Comparison of ENCODE assay signal across 1 cellular context in the genomic region with DNA sequence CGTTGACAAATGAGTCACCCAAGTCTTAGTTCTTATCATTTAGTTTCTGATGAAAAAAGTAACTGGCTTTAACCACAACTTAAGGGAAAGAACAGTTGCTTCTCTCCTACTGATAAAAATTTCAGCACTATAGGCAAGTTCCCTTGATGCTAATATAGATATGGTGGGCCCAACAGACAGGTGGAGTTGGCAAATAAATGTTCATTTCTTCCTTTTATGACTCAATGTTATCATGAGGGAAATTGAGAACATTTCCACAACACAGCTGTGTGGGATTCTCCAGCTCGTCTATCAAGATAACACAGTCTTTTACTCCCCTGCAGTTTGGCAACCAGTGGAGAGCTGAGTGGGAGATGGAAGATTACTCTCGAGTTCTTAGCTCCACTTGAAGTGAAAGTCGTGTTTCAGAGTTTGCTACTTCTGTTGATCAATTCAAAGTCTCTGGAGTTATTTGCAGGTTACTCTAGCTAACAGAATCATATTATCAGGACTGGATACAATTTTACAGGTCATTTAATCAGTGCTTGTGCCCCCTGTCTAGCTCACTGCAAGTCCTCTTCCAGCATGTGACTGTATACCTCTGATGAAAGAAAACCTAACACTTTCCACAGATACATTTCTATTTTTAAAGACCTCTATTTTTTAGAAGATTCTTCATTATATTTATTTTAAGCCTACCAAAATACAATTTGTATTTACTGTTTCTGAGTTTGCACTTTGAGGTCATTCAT.
A peak's percentile ranks its signal among the peaks of the same experiment; 100 is the strongest.
TF ChIP-seq lines count a peak whose summit lies in the region.

No MANE protein-coding gene starts in this region.

TF ChIP-seq in K562, 482 proteins besides CTCF, POLR2A, EP300 and RAD21 (continued from another document and continues in another):
- TF ChIP-seq ATF7 (IDR thresholded peaks at IDR 0.05), result peak; percentile 58; the same call in 1 of the 2 replicates
- TF ChIP-seq ZEB2 (IDR thresholded peaks at IDR 0.05), result peak; percentile 85
- TF ChIP-seq HLTF (IDR thresholded peaks at IDR 0.05), result no peak
- TF ChIP-seq, protein P1, sequence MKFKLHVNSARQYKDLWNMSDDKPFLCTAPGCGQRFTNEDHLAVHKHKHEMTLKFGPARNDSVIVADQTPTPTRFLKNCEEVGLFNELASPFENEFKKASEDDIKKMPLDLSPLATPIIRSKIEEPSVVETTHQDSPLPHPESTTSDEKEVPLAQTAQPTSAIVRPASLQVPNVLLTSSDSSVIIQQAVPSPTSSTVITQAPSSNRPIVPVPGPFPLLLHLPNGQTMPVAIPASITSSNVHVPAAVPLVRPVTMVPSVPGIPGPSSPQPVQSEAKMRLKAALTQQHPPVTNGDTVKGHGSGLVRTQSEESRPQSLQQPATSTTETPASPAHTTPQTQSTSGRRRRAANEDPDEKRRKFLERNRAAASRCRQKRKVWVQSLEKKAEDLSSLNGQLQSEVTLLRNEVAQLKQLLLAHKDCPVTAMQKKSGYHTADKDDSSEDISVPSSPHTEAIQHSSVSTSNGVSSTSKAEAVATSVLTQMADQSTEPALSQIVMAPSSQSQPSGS (CRISPR knock-in tag; IDR thresholded peaks at IDR 0.05), result no peak
- TF ChIP-seq MTA2 (IDR thresholded peaks at IDR 0.05; ENCODE audit: low read depth), result peak; percentile 72
- TF ChIP-seq, protein P2, sequence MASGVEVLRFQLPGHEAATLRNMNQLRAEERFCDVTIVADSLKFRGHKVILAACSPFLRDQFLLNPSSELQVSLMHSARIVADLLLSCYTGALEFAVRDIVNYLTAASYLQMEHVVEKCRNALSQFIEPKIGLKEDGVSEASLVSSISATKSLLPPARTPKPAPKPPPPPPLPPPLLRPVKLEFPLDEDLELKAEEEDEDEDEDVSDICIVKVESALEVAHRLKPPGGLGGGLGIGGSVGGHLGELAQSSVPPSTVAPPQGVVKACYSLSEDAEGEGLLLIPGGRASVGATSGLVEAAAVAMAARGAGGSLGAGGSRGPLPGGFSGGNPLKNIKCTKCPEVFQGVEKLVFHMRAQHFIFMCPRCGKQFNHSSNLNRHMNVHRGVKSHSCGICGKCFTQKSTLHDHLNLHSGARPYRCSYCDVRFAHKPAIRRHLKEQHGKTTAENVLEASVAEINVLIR (CRISPR knock-in tag; IDR thresholded peaks at IDR 0.05), result no peak
- no peak for TF ChIP-seq ZZZ3 (IDR thresholded peaks at IDR 0.05)
- no peak for TF ChIP-seq NUFIP1 (IDR thresholded peaks at IDR 0.05; ENCODE audit: partially characterized antibody)
- no peak for TF ChIP-seq KLF1 (tag; IDR thresholded peaks at IDR 0.05)
- TF ChIP-seq CCAR2 (IDR thresholded peaks at IDR 0.05; ENCODE audit: low read depth, low read length), result no peak
- no peak for TF ChIP-seq SNRNP70 (optimal IDR thresholded peaks at IDR 0.05; ENCODE audit: low read depth, low read length)
- TF ChIP-seq HDAC8 (tag; IDR thresholded peaks at IDR 0.05), result no peak
- TF ChIP-seq, protein P3, sequence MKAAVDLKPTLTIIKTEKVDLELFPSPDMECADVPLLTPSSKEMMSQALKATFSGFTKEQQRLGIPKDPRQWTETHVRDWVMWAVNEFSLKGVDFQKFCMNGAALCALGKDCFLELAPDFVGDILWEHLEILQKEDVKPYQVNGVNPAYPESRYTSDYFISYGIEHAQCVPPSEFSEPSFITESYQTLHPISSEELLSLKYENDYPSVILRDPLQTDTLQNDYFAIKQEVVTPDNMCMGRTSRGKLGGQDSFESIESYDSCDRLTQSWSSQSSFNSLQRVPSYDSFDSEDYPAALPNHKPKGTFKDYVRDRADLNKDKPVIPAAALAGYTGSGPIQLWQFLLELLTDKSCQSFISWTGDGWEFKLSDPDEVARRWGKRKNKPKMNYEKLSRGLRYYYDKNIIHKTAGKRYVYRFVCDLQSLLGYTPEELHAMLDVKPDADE (conservative IDR thresholded peaks at IDR 0.05; ENCODE audit: control insufficient read depth, low read depth, low read length), result no peak
- TF ChIP-seq, protein P4, sequence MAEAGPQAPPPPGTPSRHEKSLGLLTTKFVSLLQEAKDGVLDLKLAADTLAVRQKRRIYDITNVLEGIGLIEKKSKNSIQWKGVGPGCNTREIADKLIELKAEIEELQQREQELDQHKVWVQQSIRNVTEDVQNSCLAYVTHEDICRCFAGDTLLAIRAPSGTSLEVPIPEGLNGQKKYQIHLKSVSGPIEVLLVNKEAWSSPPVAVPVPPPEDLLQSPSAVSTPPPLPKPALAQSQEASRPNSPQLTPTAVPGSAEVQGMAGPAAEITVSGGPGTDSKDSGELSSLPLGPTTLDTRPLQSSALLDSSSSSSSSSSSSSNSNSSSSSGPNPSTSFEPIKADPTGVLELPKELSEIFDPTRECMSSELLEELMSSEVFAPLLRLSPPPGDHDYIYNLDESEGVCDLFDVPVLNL (CRISPR knock-in tag; IDR thresholded peaks at IDR 0.05; ENCODE audit: low read depth), result no peak
- TF ChIP-seq CHD4 (IDR thresholded peaks at IDR 0.05; ENCODE audit: insufficient read depth, insufficient replicate concordance, low read depth, low read length, poor library complexity, severe bottlenecking), result no peak
- peak; percentile 43; the same call in 1 of the 2 replicates for TF ChIP-seq JUN (IDR thresholded peaks at IDR 0.05; ENCODE audit: borderline replicate concordance, low read depth, low read length)
- TF ChIP-seq JUN (CRISPR knock-in tag; IDR thresholded peaks at IDR 0.05; ENCODE audit: borderline replicate concordance), result no peak
- peak; percentile 75; the same call in 1 of the 2 replicates for TF ChIP-seq STAT5A (IDR thresholded peaks at IDR 0.05; ENCODE audit: borderline replicate concordance, low read length)
- no peak for TF ChIP-seq EZH2 (IDR thresholded peaks at IDR 0.05; ENCODE audit: borderline replicate concordance, low read depth, low read length)
- TF ChIP-seq, protein P5, sequence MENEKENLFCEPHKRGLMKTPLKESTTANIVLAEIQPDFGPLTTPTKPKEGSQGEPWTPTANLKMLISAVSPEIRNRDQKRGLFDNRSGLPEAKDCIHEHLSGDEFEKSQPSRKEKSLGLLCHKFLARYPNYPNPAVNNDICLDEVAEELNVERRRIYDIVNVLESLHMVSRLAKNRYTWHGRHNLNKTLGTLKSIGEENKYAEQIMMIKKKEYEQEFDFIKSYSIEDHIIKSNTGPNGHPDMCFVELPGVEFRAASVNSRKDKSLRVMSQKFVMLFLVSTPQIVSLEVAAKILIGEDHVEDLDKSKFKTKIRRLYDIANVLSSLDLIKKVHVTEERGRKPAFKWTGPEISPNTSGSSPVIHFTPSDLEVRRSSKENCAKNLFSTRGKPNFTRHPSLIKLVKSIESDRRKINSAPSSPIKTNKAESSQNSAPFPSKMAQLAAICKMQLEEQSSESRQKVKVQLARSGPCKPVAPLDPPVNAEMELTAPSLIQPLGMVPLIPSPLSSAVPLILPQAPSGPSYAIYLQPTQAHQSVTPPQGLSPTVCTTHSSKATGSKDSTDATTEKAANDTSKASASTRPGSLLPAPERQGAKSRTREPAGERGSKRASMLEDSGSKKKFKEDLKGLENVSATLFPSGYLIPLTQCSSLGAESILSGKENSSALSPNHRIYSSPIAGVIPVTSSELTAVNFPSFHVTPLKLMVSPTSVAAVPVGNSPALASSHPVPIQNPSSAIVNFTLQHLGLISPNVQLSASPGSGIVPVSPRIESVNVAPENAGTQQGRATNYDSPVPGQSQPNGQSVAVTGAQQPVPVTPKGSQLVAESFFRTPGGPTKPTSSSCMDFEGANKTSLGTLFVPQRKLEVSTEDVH (IDR thresholded peaks at IDR 0.05; ENCODE audit: low read depth, partially characterized antibody), result peak; percentile 23
- TF ChIP-seq, protein P6, sequence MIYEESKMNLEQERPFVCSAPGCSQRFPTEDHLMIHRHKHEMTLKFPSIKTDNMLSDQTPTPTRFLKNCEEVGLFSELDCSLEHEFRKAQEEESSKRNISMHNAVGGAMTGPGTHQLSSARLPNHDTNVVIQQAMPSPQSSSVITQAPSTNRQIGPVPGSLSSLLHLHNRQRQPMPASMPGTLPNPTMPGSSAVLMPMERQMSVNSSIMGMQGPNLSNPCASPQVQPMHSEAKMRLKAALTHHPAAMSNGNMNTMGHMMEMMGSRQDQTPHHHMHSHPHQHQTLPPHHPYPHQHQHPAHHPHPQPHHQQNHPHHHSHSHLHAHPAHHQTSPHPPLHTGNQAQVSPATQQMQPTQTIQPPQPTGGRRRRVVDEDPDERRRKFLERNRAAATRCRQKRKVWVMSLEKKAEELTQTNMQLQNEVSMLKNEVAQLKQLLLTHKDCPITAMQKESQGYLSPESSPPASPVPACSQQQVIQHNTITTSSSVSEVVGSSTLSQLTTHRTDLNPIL (CRISPR knock-in tag; IDR thresholded peaks at IDR 0.05), result no peak
- TF ChIP-seq, protein P7, sequence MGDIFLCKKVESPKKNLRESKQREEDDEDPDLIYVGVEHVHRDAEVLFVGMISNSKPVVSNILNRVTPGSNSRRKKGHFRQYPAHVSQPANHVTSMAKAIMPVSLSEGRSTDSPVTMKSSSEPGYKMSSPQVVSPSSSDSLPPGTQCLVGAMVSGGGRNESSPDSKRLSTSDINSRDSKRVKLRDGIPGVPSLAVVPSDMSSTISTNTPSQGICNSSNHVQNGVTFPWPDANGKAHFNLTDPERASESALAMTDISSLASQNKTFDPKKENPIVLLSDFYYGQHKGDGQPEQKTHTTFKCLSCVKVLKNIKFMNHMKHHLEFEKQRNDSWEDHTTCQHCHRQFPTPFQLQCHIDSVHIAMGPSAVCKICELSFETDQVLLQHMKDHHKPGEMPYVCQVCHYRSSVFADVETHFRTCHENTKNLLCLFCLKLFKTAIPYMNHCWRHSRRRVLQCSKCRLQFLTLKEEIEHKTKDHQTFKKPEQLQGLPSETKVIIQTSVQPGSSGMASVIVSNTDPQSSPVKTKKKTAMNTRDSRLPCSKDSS (IDR thresholded peaks at IDR 0.05; ENCODE audit: low read depth, partially characterized antibody), result no peak
- TF ChIP-seq PML (IDR thresholded peaks at IDR 0.05; ENCODE audit: low read length), result peak; percentile 84
- TF ChIP-seq ZNF121 (CRISPR knock-in tag; conservative IDR thresholded peaks at IDR 0.05), result no peak
- TF ChIP-seq ZC3H8 (IDR thresholded peaks at IDR 0.05), result no peak
- TF ChIP-seq E2F3 (CRISPR knock-in tag; IDR thresholded peaks at IDR 0.05), result no peak
- peak; percentile 14; the same call in 1 of the 2 replicates for TF ChIP-seq ZNF589 (CRISPR knock-in tag; IDR thresholded peaks at IDR 0.05; ENCODE audit: low read depth)
- TF ChIP-seq, protein P8, sequence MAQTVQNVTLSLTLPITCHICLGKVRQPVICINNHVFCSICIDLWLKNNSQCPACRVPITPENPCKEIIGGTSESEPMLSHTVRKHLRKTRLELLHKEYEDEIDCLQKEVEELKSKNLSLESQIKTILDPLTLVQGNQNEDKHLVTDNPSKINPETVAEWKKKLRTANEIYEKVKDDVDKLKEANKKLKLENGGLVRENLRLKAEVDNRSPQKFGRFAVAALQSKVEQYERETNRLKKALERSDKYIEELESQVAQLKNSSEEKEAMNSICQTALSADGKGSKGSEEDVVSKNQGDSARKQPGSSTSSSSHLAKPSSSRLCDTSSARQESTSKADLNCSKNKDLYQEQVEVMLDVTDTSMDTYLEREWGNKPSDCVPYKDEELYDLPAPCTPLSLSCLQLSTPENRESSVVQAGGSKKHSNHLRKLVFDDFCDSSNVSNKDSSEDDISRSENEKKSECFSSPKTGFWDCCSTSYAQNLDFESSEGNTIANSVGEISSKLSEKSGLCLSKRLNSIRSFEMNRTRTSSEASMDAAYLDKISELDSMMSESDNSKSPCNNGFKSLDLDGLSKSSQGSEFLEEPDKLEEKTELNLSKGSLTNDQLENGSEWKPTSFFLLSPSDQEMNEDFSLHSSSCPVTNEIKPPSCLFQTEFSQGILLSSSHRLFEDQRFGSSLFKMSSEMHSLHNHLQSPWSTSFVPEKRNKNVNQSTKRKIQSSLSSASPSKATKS (CRISPR knock-in tag; IDR thresholded peaks at IDR 0.05), result no peak
- 0 out of 2 replicates have a peak, but pooled peaks have one; percentile 4 for TF ChIP-seq SMAD3 (CRISPR knock-in tag; conservative IDR thresholded peaks at IDR 0.05)
- no peak for TF ChIP-seq ZNF57 (CRISPR knock-in tag; IDR thresholded peaks at IDR 0.05)
- no peak for TF ChIP-seq HSF4 (CRISPR knock-in tag; IDR thresholded peaks at IDR 0.05; ENCODE audit: borderline replicate concordance)
- TF ChIP-seq, protein P9, sequence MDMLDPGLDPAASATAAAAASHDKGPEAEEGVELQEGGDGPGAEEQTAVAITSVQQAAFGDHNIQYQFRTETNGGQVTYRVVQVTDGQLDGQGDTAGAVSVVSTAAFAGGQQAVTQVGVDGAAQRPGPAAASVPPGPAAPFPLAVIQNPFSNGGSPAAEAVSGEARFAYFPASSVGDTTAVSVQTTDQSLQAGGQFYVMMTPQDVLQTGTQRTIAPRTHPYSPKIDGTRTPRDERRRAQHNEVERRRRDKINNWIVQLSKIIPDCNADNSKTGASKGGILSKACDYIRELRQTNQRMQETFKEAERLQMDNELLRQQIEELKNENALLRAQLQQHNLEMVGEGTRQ (CRISPR knock-in tag; IDR thresholded peaks at IDR 0.05), result no peak
- no peak for TF ChIP-seq FUS (optimal IDR thresholded peaks at IDR 0.05; ENCODE audit: low read depth, low read length)
- TF ChIP-seq SRF (CRISPR knock-in tag; IDR thresholded peaks at IDR 0.05), result no peak
- no peak for TF ChIP-seq YY1 (IDR thresholded peaks at IDR 0.05; ENCODE audit: borderline replicate concordance in 1 of 3, control insufficient read depth in 1 of 3, extremely low read depth in 1 of 3, insufficient read depth in 3 of 3, insufficient read length in 1 of 3, insufficient replicate concordance in 2 of 3, low read depth in 1 of 3, low read length in 2 of 3)
- TF ChIP-seq, protein P10, sequence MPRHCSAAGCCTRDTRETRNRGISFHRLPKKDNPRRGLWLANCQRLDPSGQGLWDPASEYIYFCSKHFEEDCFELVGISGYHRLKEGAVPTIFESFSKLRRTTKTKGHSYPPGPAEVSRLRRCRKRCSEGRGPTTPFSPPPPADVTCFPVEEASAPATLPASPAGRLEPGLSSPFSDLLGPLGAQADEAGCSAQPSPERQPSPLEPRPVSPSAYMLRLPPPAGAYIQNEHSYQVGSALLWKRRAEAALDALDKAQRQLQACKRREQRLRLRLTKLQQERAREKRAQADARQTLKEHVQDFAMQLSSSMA (CRISPR knock-in tag; IDR thresholded peaks at IDR 0.05), result no peak
- peak; percentile 90 for TF ChIP-seq MTA1 (IDR thresholded peaks at IDR 0.05; ENCODE audit: borderline replicate concordance)
- TF ChIP-seq FOS (IDR thresholded peaks at IDR 0.05; ENCODE audit: extremely low read depth, insufficient read length), result peak; percentile 5
- TF ChIP-seq ZNF780A (CRISPR knock-in tag; IDR thresholded peaks at IDR 0.05), result no peak
- TF ChIP-seq PHF8 (IDR thresholded peaks at IDR 0.05; ENCODE audit: borderline replicate concordance, low read length), result no peak
- TF ChIP-seq, protein P11, sequence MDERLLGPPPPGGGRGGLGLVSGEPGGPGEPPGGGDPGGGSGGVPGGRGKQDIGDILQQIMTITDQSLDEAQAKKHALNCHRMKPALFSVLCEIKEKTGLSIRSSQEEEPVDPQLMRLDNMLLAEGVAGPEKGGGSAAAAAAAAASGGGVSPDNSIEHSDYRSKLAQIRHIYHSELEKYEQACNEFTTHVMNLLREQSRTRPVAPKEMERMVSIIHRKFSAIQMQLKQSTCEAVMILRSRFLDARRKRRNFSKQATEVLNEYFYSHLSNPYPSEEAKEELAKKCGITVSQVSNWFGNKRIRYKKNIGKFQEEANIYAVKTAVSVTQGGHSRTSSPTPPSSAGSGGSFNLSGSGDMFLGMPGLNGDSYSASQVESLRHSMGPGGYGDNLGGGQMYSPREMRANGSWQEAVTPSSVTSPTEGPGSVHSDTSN (CRISPR knock-in tag; IDR thresholded peaks at IDR 0.05; ENCODE audit: low read depth), result no peak
- TF ChIP-seq, protein P11 (tag; conservative IDR thresholded peaks at IDR 0.05; ENCODE audit: low read depth), result peak; percentile 35; the same call in 1 of the 2 replicates
